ENCODE assay signal across 17 cellular contexts in genomic region chr13:38024431-38024830, GRCh38.
"Had no signal": no experiment of that assay in that cellular context is flagged by ENCODE, and none has a peak within 500 bp of the region (broad histone marks: within the 10 kb centered on the region; RNA-seq: fewer than 3 reads in every experiment).

No MANE protein-coding gene starts in this region.

- ATAC-seq: activated CD8-positive, alpha-beta T cell treated with anti-CD3 and anti-CD28 coated beads, Interleukin-2, amount 10 ng/mL, durations not matched to agents 7 days and 5 days; stimulated activated naive CD8-positive, alpha-beta T cell treated with anti-CD3 and anti-CD28 coated beads, Interleukin-15, amount 100 ng/mL, for 72 hours; T-helper 17 cell; upper lobe of right lung had no signal

- H3K36me3 ChIP-seq: prostate gland, thoracic aorta, upper lobe of right lung had no signal

- H3K27ac ChIP-seq: dorsolateral prefrontal cortex, prostate gland, thoracic aorta, upper lobe of right lung had no signal

- H3K4me3 ChIP-seq: dorsolateral prefrontal cortex, prostate gland, thoracic aorta, upper lobe of right lung had no signal

- H3K27me3 ChIP-seq: dorsolateral prefrontal cortex, upper lobe of right lung had no signal

- DNase-seq: activated B cell treated with CpG ODN at 0.5 μM for 24 hours; activated CD4-positive, alpha-beta T cell treated with anti-CD3 and anti-CD28 coated beads, Interleukin-2, amount 10 ng/mL, durations not matched to agents 24 days and 14 days; activated CD8-positive, alpha-beta memory T cell treated with anti-CD3 and anti-CD28 coated beads, Interleukin-2, amount 50 U/mL, for 4 hours; activated CD8-positive, alpha-beta T cell treated with anti-CD3 and anti-CD28 coated beads, Interleukin-2, amount 10 ng/mL, durations not matched to agents 7 days and 5 days; activated effector memory CD4-positive, alpha-beta T cell treated with anti-CD3 and anti-CD28 coated beads, Interleukin-2, amount 50 U/mL, for 16 hours; activated T-cell treated with anti-CD3 and anti-CD28 coated beads, Interleukin-2, amount 50 U/mL, for 48 hours; dorsolateral prefrontal cortex; endodermal cell; foreskin fibroblast; hippocampal formation; occipital lobe; stimulated activated CD4-positive, alpha-beta T cell treated with anti-CD3 and anti-CD28 coated beads, Interleukin-1b, Interleukin-23, amount 100 ng/mL, for 48 hours; stimulated activated naive CD8-positive, alpha-beta T cell treated with anti-CD3 and anti-CD28 coated beads, Interleukin-15, amount 100 ng/mL, for 72 hours; T-helper 17 cell; upper lobe of right lung had no signal
